Comparison of ENCODE assay signal across 19 cellular contexts in the genomic region with DNA sequence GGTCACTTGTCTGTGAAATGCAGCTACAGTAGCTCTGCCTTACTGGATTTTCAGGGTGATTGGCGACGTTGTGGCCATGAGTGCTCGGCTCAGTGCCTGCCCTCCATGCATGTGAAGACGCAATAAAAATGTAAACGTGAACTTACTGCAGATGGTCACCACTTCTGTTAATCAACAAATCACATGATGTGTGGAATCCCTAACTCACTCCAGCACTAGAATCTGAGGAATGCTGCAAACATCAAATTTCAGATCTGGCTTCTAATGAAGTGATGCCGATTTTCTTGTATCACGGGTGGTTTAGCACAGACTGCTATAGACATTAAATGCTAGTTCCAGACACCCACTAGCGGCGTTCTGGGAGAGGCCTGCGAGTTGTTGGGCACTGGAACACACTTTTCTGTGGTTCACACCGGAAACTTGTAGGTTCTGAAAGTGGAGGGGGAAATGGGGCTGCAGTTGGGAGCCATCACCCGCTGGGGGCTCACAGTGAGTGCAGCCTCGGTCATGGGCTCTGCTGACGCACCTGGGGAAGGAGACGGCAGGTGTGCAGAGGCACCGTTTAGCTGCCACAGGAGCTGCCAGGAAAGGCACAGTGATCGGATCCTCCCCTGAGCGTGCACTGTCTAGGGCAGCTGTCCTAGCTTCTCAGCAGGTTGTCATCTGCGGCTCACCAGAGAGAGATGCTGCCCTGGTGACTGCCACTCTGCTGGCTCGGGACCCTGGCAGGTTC. TPM values are rescaled to one million over a fixed set of nuclear protein-coding genes. Genes with fewer than 3 reads are reported as not detected.
DNase-seq lines count a peak whose midpoint lies in the region; ATAC-seq and TF ChIP-seq lines count a peak whose summit lies in the region.
"Had no signal": no experiment of that assay in that cellular context is flagged by ENCODE, and none has a peak within 500 bp of the region (broad histone marks: within the 10 kb centered on the region; RNA-seq: fewer than 3 reads in every experiment).

No MANE protein-coding gene starts in this region.

- no peaks in the 10 kb centered on the region for H3K27me3 ChIP-seq in endodermal cell (ENCODE audit: control insufficient read depth, insufficient read depth, low read length, poor library complexity, severe bottlenecking)
- H3K27me3 ChIP-seq: ascending aorta, BLaER1 had no signal

- no peak overlapping the region for H3K4me3 ChIP-seq in endodermal cell (ENCODE audit: low read length)
- H3K4me3 ChIP-seq: ascending aorta, BLaER1 had no signal

- ATAC-seq in HG02678 (IDR thresholded peaks at IDR 0.05; ENCODE audit: unreplicated experiment): peak; percentile 60
- ATAC-seq in GM19351 (IDR thresholded peaks at IDR 0.05; ENCODE audit: unreplicated experiment): no peak
- ATAC-seq in GM21576 (IDR thresholded peaks at IDR 0.05; ENCODE audit: unreplicated experiment): no peak
- ATAC-seq in GM21360 (IDR thresholded peaks at IDR 0.05; ENCODE audit: unreplicated experiment): no peak
- ATAC-seq: Right ventricle myocardium inferior had no signal

- 86% methylated on average over 16 to 20 of the region's 20 CpGs for WGBS in endodermal cell (ENCODE audit: insufficient coverage in 1 of 2, insufficient read length in 1 of 2), 2 experiments

- H3K9me3 Mint-ChIP-seq in endodermal cell (peaks cover 13% of the 10 kb centered on the region), nephron progenitor cell (peaks cover 13% of the 10 kb centered on the region), Calu3 (ENCODE audit: low read depth, unreplicated experiment) (no peaks in the 10 kb centered on the region)

- peaks cover 3% of the 10 kb centered on the region for H3K4me1 Mint-ChIP-seq in endodermal cell
- H3K4me1 Mint-ChIP-seq in nephron progenitor cell: peaks cover 17% of the 10 kb centered on the region
- peaks cover 9% of the 10 kb centered on the region for H3K4me1 Mint-ChIP-seq in Calu3 (ENCODE audit: low read depth, unreplicated experiment)

- H3K36me3 Mint-ChIP-seq in endodermal cell (ENCODE audit: low read depth) (no peaks in the 10 kb centered on the region), nephron progenitor cell (ENCODE audit: low read depth) (no peaks in the 10 kb centered on the region), Calu3 (ENCODE audit: insufficient read depth, unreplicated experiment) (no peaks in the 10 kb centered on the region)

- H3K27ac Mint-ChIP-seq in endodermal cell (no peak overlapping the region), nephron progenitor cell (peak overlapping the region; percentile 83), Calu3 (ENCODE audit: unreplicated experiment) (no peak overlapping the region)

- H3K27ac ChIP-seq in endodermal cell (ENCODE audit: low read depth, low read length): no peak overlapping the region
- H3K27ac ChIP-seq: ascending aorta, BLaER1 had no signal

- no peak overlapping the region for H3K9ac ChIP-seq in endodermal cell (ENCODE audit: extremely low read depth, low read length, poor library complexity, severe bottlenecking)
- H3K9ac ChIP-seq: BLaER1 had no signal

- intact Hi-C loops in Calu3 (cut with micrococcal nuclease; ENCODE audit: unreplicated experiment): no loop called here

- no peaks in the 10 kb centered on the region for H3K36me3 ChIP-seq in endodermal cell (ENCODE audit: control insufficient read depth, insufficient read depth, low read length)
- H3K36me3 ChIP-seq: ascending aorta, BLaER1 had no signal

- no peaks in the 10 kb centered on the region for H3K9me3 ChIP-seq in endodermal cell (ENCODE audit: control insufficient read depth, low read length)
- H3K9me3 ChIP-seq: ascending aorta had no signal

- no peaks in the 10 kb centered on the region for H3K4me1 ChIP-seq in endodermal cell (ENCODE audit: control insufficient read depth, insufficient read depth, low read length)
- H3K4me1 ChIP-seq: ascending aorta, BLaER1 had no signal

- CTCF ChIA-PET in Calu3 (lab: Charles Lee): interaction anchor here (1.7 to 1.8 kb wide), 2 partner anchors 11 to 45 kb away, joined by 4 to 7 read pairs; a partner anchor contains a TSS

- peaks cover 7% of the 10 kb centered on the region for H3K27me3 Mint-ChIP-seq in endodermal cell (ENCODE audit: insufficient read depth)
- peaks cover 28% of the 10 kb centered on the region for H3K27me3 Mint-ChIP-seq in nephron progenitor cell (ENCODE audit: low read depth, poor library complexity)
- peaks cover 10% of the 10 kb centered on the region for H3K27me3 Mint-ChIP-seq in Calu3 (ENCODE audit: unreplicated experiment)

- no TSS peak for BruUV-seq in Calu3 (replicated peaks; lab: Mats Ljungman, UMichigan)

- H3K4me3 Mint-ChIP-seq in endodermal cell: no peak overlapping the region
- no peak overlapping the region for H3K4me3 Mint-ChIP-seq in nephron progenitor cell
- H3K4me3 Mint-ChIP-seq in Calu3 (ENCODE audit: low read depth, unreplicated experiment): no peak overlapping the region

- DNase-seq in NCI-H510A (lab: John Stamatoyannopoulos, UW) (peak; percentile 79), endodermal cell (peak; percentile 37), nephron progenitor cell (no peak), Calu3 (no peak)
- DNase-seq: activated CD4-positive, alpha-beta T cell treated with anti-CD3 and anti-CD28 coated beads, Interleukin-2, amount 50 U/mL, for 1 hour; effector CD4-positive, alpha-beta T cell; NCI-H1048; NCI-H524; retina; stimulated activated CD4-positive, alpha-beta T cell treated with anti-CD3 and anti-CD28 coated beads, Interleukin-4, amount 100 ng/mL, for 1 hour had no signal

- TF ChIP-seq CTCF in endodermal cell (conservative IDR thresholded peaks at IDR 0.05) (no peak), nephron progenitor cell (IDR thresholded peaks at IDR 0.05) (no peak), Calu3 (IDR thresholded peaks at IDR 0.05; ENCODE audit: unreplicated experiment) (no peak)

RNA-seq across cellular contexts. Expression of a gene that starts 6.6 kb away (rescaled TPM):
- under 1 TPM in 1 of 2 donors, not detected in 1; 0.51 TPM for total RNA-seq in endodermal cell
- 0.07 TPM for polyA plus RNA-seq in endodermal cell (2013, experiment 1 of 2)
- not detected for polyA plus RNA-seq in endodermal cell (2013, experiment 2 of 2)
- total RNA-seq in Calu3 (2022): not detected in 2 replicates
- total RNA-seq: ascending aorta, glomerular endothelial cell, kidney epithelial cell, Right ventricle myocardium inferior had no signal

RNA-seq across cellular contexts. Expression of a gene that starts 44.7 kb away (rescaled TPM):
- 100 to 1,000 TPM; 385 to 416 TPM for total RNA-seq in endodermal cell
- polyA plus RNA-seq in endodermal cell (2013, experiment 1 of 2): 105 TPM
- polyA plus RNA-seq in endodermal cell (2013, experiment 2 of 2): 105 TPM
- total RNA-seq in Calu3 (2022): 279 and 312 TPM in 2 replicates

RNA-seq across cellular contexts. Expression of a gene that starts 56.8 kb away (rescaled TPM):
- total RNA-seq in endodermal cell: 10 to 100 TPM in 1 of 2 donors, 1 to 10 TPM in 1; 7.6 to 13.1 TPM
- 5.1 TPM for polyA plus RNA-seq in endodermal cell (2013, experiment 1 of 2)
- 5.6 TPM for polyA plus RNA-seq in endodermal cell (2013, experiment 2 of 2)
- 15.1 and 17.4 TPM in 2 replicates for total RNA-seq in Calu3 (2022)

Comparison
In these comparisons a context has a peak if more than half of its experiments do, and no peak if none do; other contexts are left out.
1. DNase-seq: peak in NCI-H510A (single experiment) and endodermal cell (single experiment); none in nephron progenitor cell (single experiment) and Calu3 (single experiment).